ENCODE assay signal across 2 cellular contexts in the genomic region with DNA sequence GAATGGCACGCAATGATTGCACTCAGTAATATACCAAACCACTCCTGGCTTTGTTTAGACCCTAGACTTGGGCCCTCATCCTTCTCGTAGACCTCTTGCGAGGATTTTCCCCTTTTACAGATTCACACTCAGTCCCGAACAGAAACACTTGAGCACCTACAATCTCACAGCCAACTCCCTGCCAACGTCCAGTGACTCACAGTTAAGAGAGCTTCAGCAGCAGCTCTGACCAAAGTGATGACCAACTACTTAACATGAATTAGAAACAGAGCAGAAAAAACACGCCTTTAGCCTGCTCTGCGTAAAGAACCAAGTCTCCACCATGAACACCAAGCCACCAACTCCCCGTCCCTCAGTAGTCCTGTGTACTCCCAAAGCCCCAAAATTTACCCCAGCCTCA.
TF ChIP-seq lines count a peak whose summit lies in the region.

No MANE protein-coding gene starts in this region.

TF ChIP-seq in WTC11, 78 proteins besides CTCF, POLR2A, EP300 and RAD21 (continued from another document):
- TF ChIP-seq, protein P1, sequence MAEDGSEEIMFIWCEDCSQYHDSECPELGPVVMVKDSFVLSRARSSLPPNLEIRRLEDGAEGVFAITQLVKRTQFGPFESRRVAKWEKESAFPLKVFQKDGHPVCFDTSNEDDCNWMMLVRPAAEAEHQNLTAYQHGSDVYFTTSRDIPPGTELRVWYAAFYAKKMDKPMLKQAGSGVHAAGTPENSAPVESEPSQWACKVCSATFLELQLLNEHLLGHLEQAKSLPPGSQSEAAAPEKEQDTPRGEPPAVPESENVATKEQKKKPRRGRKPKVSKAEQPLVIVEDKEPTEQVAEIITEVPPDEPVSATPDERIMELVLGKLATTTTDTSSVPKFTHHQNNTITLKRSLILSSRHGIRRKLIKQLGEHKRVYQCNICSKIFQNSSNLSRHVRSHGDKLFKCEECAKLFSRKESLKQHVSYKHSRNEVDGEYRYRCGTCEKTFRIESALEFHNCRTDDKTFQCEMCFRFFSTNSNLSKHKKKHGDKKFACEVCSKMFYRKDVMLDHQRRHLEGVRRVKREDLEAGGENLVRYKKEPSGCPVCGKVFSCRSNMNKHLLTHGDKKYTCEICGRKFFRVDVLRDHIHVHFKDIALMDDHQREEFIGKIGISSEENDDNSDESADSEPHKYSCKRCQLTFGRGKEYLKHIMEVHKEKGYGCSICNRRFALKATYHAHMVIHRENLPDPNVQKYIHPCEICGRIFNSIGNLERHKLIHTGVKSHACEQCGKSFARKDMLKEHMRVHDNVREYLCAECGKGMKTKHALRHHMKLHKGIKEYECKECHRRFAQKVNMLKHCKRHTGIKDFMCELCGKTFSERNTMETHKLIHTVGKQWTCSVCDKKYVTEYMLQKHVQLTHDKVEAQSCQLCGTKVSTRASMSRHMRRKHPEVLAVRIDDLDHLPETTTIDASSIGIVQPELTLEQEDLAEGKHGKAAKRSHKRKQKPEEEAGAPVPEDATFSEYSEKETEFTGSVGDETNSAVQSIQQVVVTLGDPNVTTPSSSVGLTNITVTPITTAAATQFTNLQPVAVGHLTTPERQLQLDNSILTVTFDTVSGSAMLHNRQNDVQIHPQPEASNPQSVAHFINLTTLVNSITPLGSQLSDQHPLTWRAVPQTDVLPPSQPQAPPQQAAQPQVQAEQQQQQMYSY (CRISPR knock-in tag; IDR thresholded peaks at IDR 0.05) = no peak
- no peak for TF ChIP-seq FOXJ3 (CRISPR knock-in tag; IDR thresholded peaks at IDR 0.05; ENCODE audit: borderline replicate concordance)
- no peak for TF ChIP-seq NR3C1 (CRISPR knock-in tag; conservative IDR thresholded peaks at IDR 0.05; ENCODE audit: low read depth)
- TF ChIP-seq ZNF121 (CRISPR knock-in tag; IDR thresholded peaks at IDR 0.05) = no peak
- TF ChIP-seq GRHL2 (CRISPR knock-in tag; IDR thresholded peaks at IDR 0.05; ENCODE audit: insufficient replicate concordance, severe bottlenecking) = no peak
- TF ChIP-seq, protein P2, sequence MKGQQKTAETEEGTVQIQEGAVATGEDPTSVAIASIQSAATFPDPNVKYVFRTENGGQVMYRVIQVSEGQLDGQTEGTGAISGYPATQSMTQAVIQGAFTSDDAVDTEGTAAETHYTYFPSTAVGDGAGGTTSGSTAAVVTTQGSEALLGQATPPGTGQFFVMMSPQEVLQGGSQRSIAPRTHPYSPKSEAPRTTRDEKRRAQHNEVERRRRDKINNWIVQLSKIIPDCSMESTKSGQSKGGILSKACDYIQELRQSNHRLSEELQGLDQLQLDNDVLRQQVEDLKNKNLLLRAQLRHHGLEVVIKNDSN (CRISPR knock-in tag; IDR thresholded peaks at IDR 0.05) = no peak
- TF ChIP-seq ZNF263 (CRISPR knock-in tag; IDR thresholded peaks at IDR 0.05; ENCODE audit: low read depth) = no peak
- TF ChIP-seq SMAD4 (CRISPR knock-in tag; IDR thresholded peaks at IDR 0.05) = no peak
- no peak for TF ChIP-seq TP53 (CRISPR knock-in tag; IDR thresholded peaks at IDR 0.05)
- TF ChIP-seq, protein P3, sequence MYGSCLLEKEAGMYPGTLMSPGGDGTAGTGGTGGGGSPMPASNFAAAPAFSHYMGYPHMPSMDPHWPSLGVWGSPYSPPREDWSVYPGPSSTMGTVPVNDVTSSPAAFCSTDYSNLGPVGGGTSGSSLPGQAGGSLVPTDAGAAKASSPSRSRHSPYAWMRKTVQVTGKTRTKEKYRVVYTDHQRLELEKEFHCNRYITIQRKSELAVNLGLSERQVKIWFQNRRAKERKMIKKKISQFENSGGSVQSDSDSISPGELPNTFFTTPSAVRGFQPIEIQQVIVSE (CRISPR knock-in tag; IDR thresholded peaks at IDR 0.05; ENCODE audit: borderline replicate concordance) = no peak
TF ChIP-seq in WTC11: peak in this region for 0.

TF ChIP-seq in HEK293T, 16 proteins besides CTCF, POLR2A, EP300 and RAD21 (continued from another document):
- TF ChIP-seq, protein P4, sequence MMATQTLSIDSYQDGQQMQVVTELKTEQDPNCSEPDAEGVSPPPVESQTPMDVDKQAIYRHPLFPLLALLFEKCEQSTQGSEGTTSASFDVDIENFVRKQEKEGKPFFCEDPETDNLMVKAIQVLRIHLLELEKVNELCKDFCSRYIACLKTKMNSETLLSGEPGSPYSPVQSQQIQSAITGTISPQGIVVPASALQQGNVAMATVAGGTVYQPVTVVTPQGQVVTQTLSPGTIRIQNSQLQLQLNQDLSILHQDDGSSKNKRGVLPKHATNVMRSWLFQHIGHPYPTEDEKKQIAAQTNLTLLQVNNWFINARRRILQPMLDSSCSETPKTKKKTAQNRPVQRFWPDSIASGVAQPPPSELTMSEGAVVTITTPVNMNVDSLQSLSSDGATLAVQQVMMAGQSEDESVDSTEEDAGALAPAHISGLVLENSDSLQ (IDR thresholded peaks at IDR 0.05) = no peak
- TF ChIP-seq BHLHE40 (IDR thresholded peaks at IDR 0.05; ENCODE audit: borderline replicate concordance) (no peak), SUZ12 (IDR thresholded peaks at IDR 0.05) (no peak), FOXM1 (IDR thresholded peaks at IDR 0.05; ENCODE audit: borderline replicate concordance) (no peak)
